ENCODE assay signal across 18 cellular contexts in the genomic region with DNA sequence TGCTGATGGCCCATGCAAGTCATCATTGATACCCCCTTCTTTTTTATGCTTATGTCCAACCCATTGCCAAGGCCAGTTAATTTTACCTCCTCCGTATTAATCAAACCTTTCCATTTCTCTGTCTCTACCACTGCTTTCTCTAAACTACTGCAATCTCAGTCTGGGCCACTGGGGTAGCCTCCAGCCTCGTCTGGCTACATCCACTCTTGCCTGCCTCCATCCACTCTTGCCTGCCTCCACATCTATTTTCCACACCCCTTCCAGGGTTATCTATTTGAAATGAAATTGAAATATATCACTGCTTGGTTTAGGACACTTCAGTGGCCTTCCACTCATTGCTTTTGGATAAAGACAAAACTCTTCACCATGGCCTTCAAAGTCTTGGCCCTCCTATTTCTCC.
A peak's percentile ranks its signal among the peaks of the same experiment; 100 is the strongest.
DNase-seq lines count a peak whose midpoint lies in the region; ATAC-seq and TF ChIP-seq lines count a peak whose summit lies in the region.
"Had no signal": no experiment of that assay in that cellular context is flagged by ENCODE, and none has a peak within 500 bp of the region (broad histone marks: within the 10 kb centered on the region; RNA-seq: fewer than 3 reads in every experiment).

No MANE protein-coding gene starts in this region.

- peak; percentile 52; the same call in 1 of the 2 replicates for ATAC-seq in WTC11
- no peak for ATAC-seq in stimulated activated naive CD8-positive, alpha-beta T cell treated with anti-CD3 and anti-CD28 coated beads, Interleukin-15, Interleukin-2, amounts not matched to agents 100 U/mL and 50 U/mL, for 24 hours
- no peak for ATAC-seq in GM19395 (IDR thresholded peaks at IDR 0.05; ENCODE audit: unreplicated experiment)

- H3K36me3 ChIP-seq in endodermal cell (ENCODE audit: control insufficient read depth, insufficient read depth, low read length), result no peaks in the 10 kb centered on the region
- no peaks in the 10 kb centered on the region for H3K36me3 ChIP-seq in uterus
- H3K36me3 ChIP-seq: HAP-1 had no signal

- H3K9me3 Mint-ChIP-seq in WTC11 (peaks cover 12% of the 10 kb centered on the region), endodermal cell (peaks cover 6% of the 10 kb centered on the region)

- intact Hi-C loops in uterus (cut with DNase I; ENCODE audit: low total_unique reads), result no loop called here

- H3K9me3 ChIP-seq in AG04450 (ENCODE audit: control insufficient read depth, insufficient read depth, low read length) (no peaks in the 10 kb centered on the region), endodermal cell (ENCODE audit: control insufficient read depth, low read length) (no peaks in the 10 kb centered on the region), uterus (no peaks in the 10 kb centered on the region)
- H3K9me3 ChIP-seq: HAP-1 had no signal

- no peak overlapping the region for H3K9ac ChIP-seq in endodermal cell (ENCODE audit: extremely low read depth, low read length, poor library complexity, severe bottlenecking)
- H3K9ac ChIP-seq: GM23248 had no signal

- 89% methylated on average over 2 of the region's 2 CpGs; no CpG with 5 or more reads in 1 of the 2 experiments for WGBS in endodermal cell (ENCODE audit: insufficient coverage in 1 of 2, insufficient read length in 1 of 2), 2 experiments

- no peak overlapping the region for H3K4me3 ChIP-seq in AG04450 (ENCODE audit: low read depth, low read length)
- H3K4me3 ChIP-seq in GM12864 (ENCODE audit: low read depth, low read length), result no peak overlapping the region
- no peak overlapping the region for H3K4me3 ChIP-seq in endodermal cell (ENCODE audit: low read length)
- no peak overlapping the region for H3K4me3 ChIP-seq in uterus
- H3K4me3 ChIP-seq: GM23248, HAP-1 had no signal

- H3K27ac ChIP-seq in AG04450 (ENCODE audit: low read depth, low read length) (no peak overlapping the region), endodermal cell (ENCODE audit: low read depth, low read length) (no peak overlapping the region), uterus (no peak overlapping the region)
- H3K27ac ChIP-seq: GM23248 had no signal

- POLR2A ChIA-PET in AG04450 (lab: Yijun Ruan, JAX) (no interaction called here), WTC11 (lab: Charles Lee) (no interaction called here)

- no peak for TF ChIP-seq POLR2A in uterus (IDR thresholded peaks at IDR 0.05)

- H3K4me1 Mint-ChIP-seq in WTC11, result peaks cover 3% of the 10 kb centered on the region
- H3K4me1 Mint-ChIP-seq in endodermal cell, result no peaks in the 10 kb centered on the region
- H3K4me1 Mint-ChIP-seq: B cell, CD14-positive monocyte had no signal

- H3K27me3 Mint-ChIP-seq in WTC11 (ENCODE audit: low read depth) (no peaks in the 10 kb centered on the region), endodermal cell (ENCODE audit: insufficient read depth) (no peaks in the 10 kb centered on the region)
- H3K27me3 Mint-ChIP-seq: B cell had no signal

- DNase-seq in AG04450 (ENCODE audit: low read depth, low spot score) (no peak), GM12864 (ENCODE audit: low read depth) (no peak), WTC11 (ENCODE audit: low spot score) (no peak), endodermal cell (no peak), uterus (no peak), GM10266 (ENCODE audit: extremely low spot score) (no peak)
- DNase-seq in stimulated activated naive CD8-positive, alpha-beta T cell treated with anti-CD3 and anti-CD28 coated beads, Interleukin-15, Interleukin-2, amounts not matched to agents 100 U/mL and 50 U/mL, for 24 hours, result no peak
- DNase-seq: 8988T, ACHN, DMS79, EL, GM23248, IMR-90, KBM-7 had no signal

- H3K27ac Mint-ChIP-seq in WTC11, result no peak overlapping the region
- H3K27ac Mint-ChIP-seq in endodermal cell, result no peak overlapping the region
- H3K27ac Mint-ChIP-seq: B cell, CD14-positive monocyte had no signal

- TF ChIP-seq CTCF in AG04450 (IDR thresholded peaks at IDR 0.05; ENCODE audit: low read depth, low read length) (0 out of 2 replicates have a peak, but pooled peaks have one; percentile 5), GM12864 (IDR thresholded peaks at IDR 0.05; ENCODE audit: low read depth, low read length, missing control alignments) (peak; percentile 4), WTC11 (IDR thresholded peaks at IDR 0.05) (no peak), endodermal cell (conservative IDR thresholded peaks at IDR 0.05) (peak; percentile 60), uterus (IDR thresholded peaks at IDR 0.05) (no peak), GM10266 (IDR thresholded peaks at IDR 0.05; ENCODE audit: control insufficient read depth, insufficient read depth, low read depth, missing control alignments) (no peak)

- H3K27me3 ChIP-seq in AG04450 (ENCODE audit: control insufficient read depth, insufficient read depth, low read length), result no peaks in the 10 kb centered on the region
- H3K27me3 ChIP-seq in endodermal cell (ENCODE audit: control insufficient read depth, insufficient read depth, low read length, poor library complexity, severe bottlenecking), result no peaks in the 10 kb centered on the region
- H3K27me3 ChIP-seq in uterus, result no peaks in the 10 kb centered on the region

- CTCF ChIA-PET in AG04450 (lab: Charles Lee), result no interaction called here
- CTCF ChIA-PET in WTC11 (lab: Charles Lee), result no interaction called here

- H3K4me1 ChIP-seq in endodermal cell (ENCODE audit: control insufficient read depth, insufficient read depth, low read length), result no peaks in the 10 kb centered on the region
- no peaks in the 10 kb centered on the region for H3K4me1 ChIP-seq in uterus
- H3K4me1 ChIP-seq: HAP-1 had no signal

- H3K36me3 Mint-ChIP-seq in WTC11, result no peaks in the 10 kb centered on the region
- H3K36me3 Mint-ChIP-seq in endodermal cell (ENCODE audit: low read depth), result no peaks in the 10 kb centered on the region
- H3K36me3 Mint-ChIP-seq: CD14-positive monocyte had no signal

- H3K4me3 Mint-ChIP-seq in WTC11, result no peak overlapping the region
- no peak overlapping the region for H3K4me3 Mint-ChIP-seq in endodermal cell
- H3K4me3 Mint-ChIP-seq: B cell, CD14-positive monocyte had no signal

TF ChIP-seq in WTC11, 78 proteins besides CTCF, POLR2A, EP300 and RAD21:
- TF ChIP-seq OVOL2 (CRISPR knock-in tag; IDR thresholded peaks at IDR 0.05; ENCODE audit: borderline replicate concordance) (no peak), ELF4 (CRISPR knock-in tag; IDR thresholded peaks at IDR 0.05; ENCODE audit: low read depth) (no peak), CBFB (CRISPR knock-in tag; IDR thresholded peaks at IDR 0.05; ENCODE audit: low read depth) (no peak), ZNF423 (CRISPR knock-in tag; IDR thresholded peaks at IDR 0.05) (no peak), EMX1 (CRISPR knock-in tag; IDR thresholded peaks at IDR 0.05) (no peak), NR1H2 (CRISPR knock-in tag; IDR thresholded peaks at IDR 0.05) (no peak), NFYB (CRISPR knock-in tag; conservative IDR thresholded peaks at IDR 0.05; ENCODE audit: low read depth) (no peak), JAZF1 (CRISPR knock-in tag; IDR thresholded peaks at IDR 0.05) (no peak), SMAD3 (CRISPR knock-in tag; IDR thresholded peaks at IDR 0.05; ENCODE audit: borderline replicate concordance) (no peak)
- TF ChIP-seq, protein P1, sequence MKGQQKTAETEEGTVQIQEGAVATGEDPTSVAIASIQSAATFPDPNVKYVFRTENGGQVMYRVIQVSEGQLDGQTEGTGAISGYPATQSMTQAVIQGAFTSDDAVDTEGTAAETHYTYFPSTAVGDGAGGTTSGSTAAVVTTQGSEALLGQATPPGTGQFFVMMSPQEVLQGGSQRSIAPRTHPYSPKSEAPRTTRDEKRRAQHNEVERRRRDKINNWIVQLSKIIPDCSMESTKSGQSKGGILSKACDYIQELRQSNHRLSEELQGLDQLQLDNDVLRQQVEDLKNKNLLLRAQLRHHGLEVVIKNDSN (CRISPR knock-in tag; IDR thresholded peaks at IDR 0.05), result no peak
- TF ChIP-seq, protein P2, sequence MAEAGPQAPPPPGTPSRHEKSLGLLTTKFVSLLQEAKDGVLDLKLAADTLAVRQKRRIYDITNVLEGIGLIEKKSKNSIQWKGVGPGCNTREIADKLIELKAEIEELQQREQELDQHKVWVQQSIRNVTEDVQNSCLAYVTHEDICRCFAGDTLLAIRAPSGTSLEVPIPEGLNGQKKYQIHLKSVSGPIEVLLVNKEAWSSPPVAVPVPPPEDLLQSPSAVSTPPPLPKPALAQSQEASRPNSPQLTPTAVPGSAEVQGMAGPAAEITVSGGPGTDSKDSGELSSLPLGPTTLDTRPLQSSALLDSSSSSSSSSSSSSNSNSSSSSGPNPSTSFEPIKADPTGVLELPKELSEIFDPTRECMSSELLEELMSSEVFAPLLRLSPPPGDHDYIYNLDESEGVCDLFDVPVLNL (CRISPR knock-in tag; IDR thresholded peaks at IDR 0.05; ENCODE audit: borderline replicate concordance, low read depth), result no peak

Comparison
In these comparisons a context has a peak if more than half of its experiments do, and no peak if none do; other contexts are left out.
1. CTCF ChIP-seq: peak in AG04450 (single experiment), GM12864 (single experiment) and endodermal cell (single experiment); none in WTC11 (single experiment), uterus (0 of 4) and GM10266 (single experiment).